ENCODE assay signal across 8 cellular contexts in the genomic region with DNA sequence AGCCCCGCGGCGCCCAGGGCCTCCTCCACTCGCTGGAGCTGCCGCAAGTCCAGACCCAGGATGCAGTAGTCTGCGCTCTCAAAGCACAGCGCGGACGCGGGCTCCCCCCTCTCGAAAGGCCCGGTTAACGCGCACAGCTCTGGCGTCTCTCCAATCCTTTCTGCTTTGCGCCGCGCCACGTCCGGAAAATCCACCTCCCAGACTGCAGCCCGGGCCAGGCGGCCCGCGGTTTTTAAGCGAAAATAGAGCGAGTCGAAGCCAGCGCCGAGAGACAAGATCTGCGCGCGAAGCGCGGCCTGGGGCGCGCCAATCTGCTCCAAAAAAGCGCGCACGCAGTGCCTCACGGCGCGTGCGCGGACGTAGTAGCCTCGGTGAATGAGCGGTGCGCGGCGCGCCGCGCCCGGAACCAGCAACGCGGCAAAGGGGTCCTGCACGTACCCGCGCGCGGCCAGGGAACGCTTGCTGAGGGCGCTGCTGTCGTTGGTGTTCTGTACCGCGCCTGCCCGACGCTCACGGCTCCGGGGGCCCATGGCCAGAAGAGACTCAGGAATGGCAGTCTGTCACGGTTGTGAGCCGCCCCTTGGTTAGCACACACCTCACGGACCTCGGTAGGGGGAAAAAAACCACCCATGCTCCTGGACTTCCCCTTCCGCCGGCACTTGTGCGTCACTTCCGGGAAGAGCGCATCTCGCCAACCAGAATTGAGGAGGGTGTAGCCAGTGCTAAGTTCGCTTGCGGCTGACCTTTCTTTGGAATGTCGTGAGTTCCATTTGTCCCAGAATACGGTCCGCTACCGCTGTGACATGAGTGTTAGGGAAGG. TPM values are rescaled to one million over a fixed set of nuclear protein-coding genes. Genes with fewer than 3 reads are reported as not detected.
DNase-seq lines count a peak whose midpoint lies in the region; ATAC-seq and TF ChIP-seq lines count a peak whose summit lies in the region.

Gene LCMT2, minus strand, starts transcription at position 614 of the 820 bp plus-strand sequence. Its CDS starts 84 bp downstream, at position 530.

- no peak for TF ChIP-seq CTCF in prostate gland (IDR thresholded peaks at IDR 0.05)

- H3K9me3 ChIP-seq in prostate gland, result no peaks in the 10 kb centered on the region

- peaks cover 10% of the 10 kb centered on the region for H3K4me1 ChIP-seq in prostate gland (replicated peaks)
- no peaks in the 10 kb centered on the region for H3K4me1 ChIP-seq in urinary bladder (ENCODE audit: insufficient read depth)

- no peaks in the 10 kb centered on the region for H3K27me3 ChIP-seq in prostate gland (replicated peaks; ENCODE audit: insufficient read depth)

- H3K27ac ChIP-seq in angular gyrus (ENCODE audit: low read depth, low read length) (peak within 1 kb of the TSS; percentile 88), prostate gland (peak within 1 kb of the TSS; percentile 80 to 91), urinary bladder (ENCODE audit: low read depth) (peak within 1 kb of the TSS; percentile 90)

- H3K4me3 ChIP-seq in prostate gland (peak within 1 kb of the TSS; percentile 42 to 88), urinary bladder (ENCODE audit: low read depth, low read length) (peak within 1 kb of the TSS; percentile 86)

- intact Hi-C loops in T-helper 2 cell treated with Interferon-gamma antibody and Interleukin-4, amounts not matched to agents 100 ng/mL and 5 ng/mL, for 36 hours (cut with micrococcal nuclease), result loop anchor here (1.0 to 2.0 kb wide), 2 partner anchors 41 to 180 kb away; partner anchors contain the start of genes TUBGCP4 and ZSCAN29
- intact Hi-C loops in left ventricle myocardium superior (cut with micrococcal nuclease), result no loop called here
- intact Hi-C loops in prostate gland (cut with DNase I), result no loop called here

- under 1% methylated on average over 86 of the region's 86 CpGs for WGBS in prostate gland
- under 1% methylated on average over 86 of the region's 86 CpGs for WGBS in urinary bladder

- no peaks in the 10 kb centered on the region for H3K36me3 ChIP-seq in prostate gland
- no peaks in the 10 kb centered on the region for H3K36me3 ChIP-seq in urinary bladder (ENCODE audit: insufficient read depth)

- peak; percentile 90 for TF ChIP-seq POLR2A in GM15510 (IDR thresholded peaks at IDR 0.05; ENCODE audit: borderline replicate concordance, extremely low read depth, insufficient read length)
- peak; percentile 51 for TF ChIP-seq POLR2A in prostate gland (IDR thresholded peaks at IDR 0.05)

- DNase-seq in NCI-H187 treated with DMSO at 0.1 percent for 48 hours (lab: John Stamatoyannopoulos, UW), result peak; percentile 16
- peak; percentile 94 for DNase-seq in left ventricle myocardium superior
- DNase-seq in prostate gland (ENCODE audit: low spot score), result peak; percentile 84

- ATAC-seq in HG02885 (IDR thresholded peaks at IDR 0.05; ENCODE audit: poor library complexity, unreplicated experiment) (peak; percentile 91), left ventricle myocardium superior (peak; percentile 97)

RNA-seq across cellular contexts. Expression of gene LCMT2, which starts in this region (rescaled TPM):
- total RNA-seq in T-helper 2 cell treated with Interferon-gamma antibody and Interleukin-4, amounts not matched to agents 100 ng/mL and 5 ng/mL, for 36 hours, result 15.5 and 16.0 TPM in 2 replicates
- total RNA-seq in left ventricle myocardium superior, result 4.4 TPM
- 1 to 10 TPM; 6.8 to 7.4 TPM for total RNA-seq in prostate gland
- total RNA-seq in urinary bladder, result 8.0 TPM
- 5.5 TPM for polyA plus RNA-seq in urinary bladder

Comparison
In these comparisons a context has a peak if more than half of its experiments do, and no peak if none do; other contexts are left out.
1. Peak in every context shown above with its lines: DNase-seq, ATAC-seq, H3K4me3 ChIP-seq and H3K27ac ChIP-seq.
2. DNase-seq: peak in every context shown above with its lines; median percentile 94 in left ventricle myocardium superior; 84 in prostate gland; 16 in NCI-H187 treated with DMSO at 0.1 percent for 48 hours.